Comparison of ENCODE assay signal across 14 cellular contexts in the genomic region with DNA sequence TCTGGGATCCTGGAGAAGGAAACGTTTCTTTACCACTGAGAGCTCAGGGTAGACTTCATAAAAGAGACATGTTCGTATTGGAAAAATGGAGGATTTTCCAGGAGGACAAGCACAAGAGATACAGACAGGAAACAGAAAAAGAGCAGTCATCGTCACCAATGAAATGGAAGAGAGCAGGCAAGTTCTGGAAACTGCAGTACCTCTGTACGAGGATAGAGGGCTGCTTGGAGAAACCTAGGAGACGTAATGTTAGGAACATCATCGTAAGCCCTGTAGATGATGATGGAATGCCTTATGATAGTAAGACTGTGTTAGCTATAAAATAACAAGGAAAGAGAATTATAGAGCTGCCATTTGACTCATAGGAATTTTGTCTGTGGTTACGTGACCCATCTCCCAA.
DNase-seq lines count a peak whose midpoint lies in the region; ATAC-seq and TF ChIP-seq lines count a peak whose summit lies in the region.
"Had no signal": no experiment of that assay in that cellular context is flagged by ENCODE, and none has a peak within 500 bp of the region (broad histone marks: within the 10 kb centered on the region; RNA-seq: fewer than 3 reads in every experiment).

No MANE protein-coding gene starts in this region.

- no peak overlapping the region for H2AFZ ChIP-seq in GM23248

- no peak overlapping the region for H3K4me2 ChIP-seq in GM23248 (ENCODE audit: unreplicated experiment)

- no peak for TF ChIP-seq POLR2A in thyroid gland (IDR thresholded peaks at IDR 0.05)

- no peaks in the 10 kb centered on the region for H3F3A ChIP-seq in GM23248 (ENCODE audit: insufficient read depth)

- H3K9me2 ChIP-seq in GM23248 (ENCODE audit: insufficient read depth) = no peaks in the 10 kb centered on the region

- DNase-seq in ACHN (peak; percentile 36), GM23248 (peak; percentile 7), OCI-M1 (lab: John Stamatoyannopoulos, UW) (peak; percentile 7), epithelial cell of esophagus (ENCODE audit: low read depth) (peak; percentile 15), thyroid gland (no peak)
- DNase-seq in activated naive CD4-positive, alpha-beta T cell (lab: John Stamatoyannopoulos, UW) = no peak
- DNase-seq: activated CD8-positive, alpha-beta memory T cell treated with anti-CD3 and anti-CD28 coated beads, Interleukin-2, amount 50 U/mL, for 48 hours; CD8-positive, alpha-beta T cell; islet precursor cell; MM.1S; stimulated activated naive CD4-positive, alpha-beta T cell had no signal

- no peak overlapping the region for H3K27ac ChIP-seq in GM23248
- H3K27ac ChIP-seq in thyroid gland = no peak overlapping the region

- H3K4me3 ChIP-seq in GM23248 (no peak overlapping the region), epithelial cell of esophagus (ENCODE audit: low read length) (no peak overlapping the region), thyroid gland (replicated peaks in 1 of 3) (no peak overlapping the region)

- H3K79me2 ChIP-seq in GM23248 (ENCODE audit: insufficient read depth) = no peaks in the 10 kb centered on the region

- in situ Hi-C loops in ACHN (cut with HindIII; ENCODE audit: low pct_ligation_motif_present, low pct_unique_long_range_greater_than_20kb, low sequenced_read_pairs) = no loop called here
- in situ Hi-C loops in GM23248 (cut with MboI) = no loop called here

- 49 to 60% methylated on average over 7 of the region's 7 CpGs for WGBS in GM23248 (ENCODE audit: low coverage in 1 of 2, low lambda C conversion rate in 2 of 2, missing lambda C conversion rate in 2 of 2), 2 experiments
- 89 to 91% methylated on average over 7 of the region's 7 CpGs for WGBS in thyroid gland, 2 donors

- intact Hi-C loops in thyroid gland (cut with DNase I) = no loop called here

- no peaks in the 10 kb centered on the region for H3K36me3 ChIP-seq in GM23248 (ENCODE audit: low read depth)
- no peaks in the 10 kb centered on the region for H3K36me3 ChIP-seq in thyroid gland

- H3K9ac ChIP-seq in GM23248 = no peak overlapping the region

- no peak for ATAC-seq in GM19328 (IDR thresholded peaks at IDR 0.05; ENCODE audit: unreplicated experiment)
- no peak for ATAC-seq in HG03442 (IDR thresholded peaks at IDR 0.05; ENCODE audit: unreplicated experiment)
- ATAC-seq: CD8-positive, alpha-beta T cell; esophagus mucosa had no signal

- H3K27me3 ChIP-seq in GM23248 (replicated peaks; ENCODE audit: insufficient read depth) (no peaks in the 10 kb centered on the region), thyroid gland (no peaks in the 10 kb centered on the region)

- no peaks in the 10 kb centered on the region for H3K4me1 ChIP-seq in GM23248 (ENCODE audit: insufficient read depth)
- no peaks in the 10 kb centered on the region for H3K4me1 ChIP-seq in thyroid gland

- H3K9me3 ChIP-seq in GM23248 (ENCODE audit: low read depth) = no peaks in the 10 kb centered on the region
- H3K9me3 ChIP-seq in thyroid gland = no peaks in the 10 kb centered on the region

- TF ChIP-seq CTCF in epithelial cell of esophagus (IDR thresholded peaks at IDR 0.05; ENCODE audit: insufficient read depth, low read depth, low read length, missing control alignments) (peak; percentile 39), thyroid gland (IDR thresholded peaks at IDR 0.05) (peak in 1 of 6 experiments; percentile 23)

- no peaks in the 10 kb centered on the region for H4K20me1 ChIP-seq in GM23248 (ENCODE audit: insufficient read depth)

Comparison
In these comparisons a context has a peak if more than half of its experiments do, and no peak if none do; other contexts are left out.
1. DNase-seq: peak in ACHN (single experiment), GM23248 (single experiment), OCI-M1 (single experiment) and epithelial cell of esophagus (single experiment); none in thyroid gland (0 of 2) and activated naive CD4-positive, alpha-beta T cell (0 of 4).